22 cellular contexts compared by ENCODE assay signal in genomic region chr2:160201849-160202539, GRCh38. TPM values are rescaled to one million over a fixed set of nuclear protein-coding genes. Genes with fewer than 3 reads are reported as not detected.
DNase-seq lines count a peak whose midpoint lies in the region; ATAC-seq, FAIRE-seq and TF ChIP-seq lines count a peak whose summit lies in the region.
"Had no signal": no experiment of that assay in that cellular context is flagged by ENCODE, and none has a peak within 500 bp of the region (broad histone marks: within the 10 kb centered on the region; RNA-seq: fewer than 3 reads in every experiment).

No MANE protein-coding gene starts in this region.

- no peak overlapping the region for H3K4me3 Mint-ChIP-seq in astrocyte (ENCODE audit: unreplicated experiment)
- no peak overlapping the region for H3K4me3 Mint-ChIP-seq in CD4-positive, alpha-beta T cell
- H3K4me3 Mint-ChIP-seq in T-cell = no peak overlapping the region
- H3K4me3 Mint-ChIP-seq: activated naive CD8-positive, alpha-beta T cell treated with anti-CD3 and anti-CD28 coated beads, Interleukin-2, amount 10 ng/mL, durations not matched to agents 7 days and 5 days; H9 had no signal

- no peaks in the 10 kb centered on the region for H3K36me3 ChIP-seq in astrocyte (ENCODE audit: insufficient read depth, low read length)
- H3K36me3 ChIP-seq in parathyroid adenoma (ENCODE audit: control insufficient read depth, insufficient read depth, low read length) = no peaks in the 10 kb centered on the region
- no peaks in the 10 kb centered on the region for H3K36me3 ChIP-seq in tibial artery
- H3K36me3 ChIP-seq: brain microvascular endothelial cell, pancreas had no signal

- H3K4me1 ChIP-seq in astrocyte (ENCODE audit: insufficient read depth, low read length) (peaks cover 21% of the 10 kb centered on the region), parathyroid adenoma (peaks cover 33% of the 10 kb centered on the region), tibial artery (peaks cover 0 to 12% (median 8%) of the 10 kb centered on the region in 4 donors)

- no peak for TF ChIP-seq POLR2A in GM18505 (IDR thresholded peaks at IDR 0.05; ENCODE audit: borderline replicate concordance, extremely low read depth, insufficient read depth, insufficient read length)

- peaks cover 54% of the 10 kb centered on the region for H3K4me1 Mint-ChIP-seq in astrocyte (ENCODE audit: low read depth, unreplicated experiment)
- H3K4me1 Mint-ChIP-seq in CD4-positive, alpha-beta T cell (ENCODE audit: low read depth) = no peaks in the 10 kb centered on the region
- H3K4me1 Mint-ChIP-seq in T-cell = no peaks in the 10 kb centered on the region
- H3K4me1 Mint-ChIP-seq: H9 had no signal

- no peaks in the 10 kb centered on the region for H4K20me1 ChIP-seq in astrocyte (ENCODE audit: insufficient read depth, low read length)

- H3K9me3 Mint-ChIP-seq in astrocyte (ENCODE audit: unreplicated experiment) (peaks cover 8% of the 10 kb centered on the region), T-cell (peaks cover 0 to 4% (median 3%) of the 10 kb centered on the region in 3 donors)
- H3K9me3 Mint-ChIP-seq in CD4-positive, alpha-beta T cell = no peaks in the 10 kb centered on the region

- H3K9me3 ChIP-seq in astrocyte (ENCODE audit: insufficient read depth, low read depth, low read length) (no peaks in the 10 kb centered on the region), parathyroid adenoma (ENCODE audit: control insufficient read depth, low read length) (no peaks in the 10 kb centered on the region), tibial artery (no peaks in the 10 kb centered on the region)
- no peaks in the 10 kb centered on the region for H3K9me3 ChIP-seq in CD4-positive, alpha-beta T cell (ENCODE audit: control insufficient read depth, low read length)
- H3K9me3 ChIP-seq: pancreas had no signal

- DNase-seq in astrocyte (ENCODE audit: low read depth) (peak; percentile 44), tibial artery (no peak), T-cell (no peak)
- no peak for DNase-seq in CD4-positive, alpha-beta T cell
- DNase-seq: activated naive CD8-positive, alpha-beta T cell treated with anti-CD3 and anti-CD28 coated beads, Interleukin-2, amount 10 ng/mL, durations not matched to agents 7 days and 5 days; activated T-cell treated with anti-CD3 and anti-CD28 coated beads, Interleukin-2, amount 50 U/mL, for 48 hours; brain microvascular endothelial cell; dermis blood vessel endothelial cell; EL; foreskin melanocyte; H9; Kasumi-1; NCI-H1417; NCI-H2171 treated with DMSO at 0.1 percent for 48 hours; pancreas; stimulated activated CD8-positive, alpha-beta memory T cell treated with anti-CD3 and anti-CD28 coated beads, Interleukin-4, amount 100 ng/mL, for 48 hours; substantia nigra had no signal

- H3K27me3 Mint-ChIP-seq in astrocyte (ENCODE audit: low read depth, unreplicated experiment) (no peaks in the 10 kb centered on the region), T-cell (peaks cover 0 to 2% of the 10 kb centered on the region in 2 donors)
- H3K27me3 Mint-ChIP-seq in CD4-positive, alpha-beta T cell = no peaks in the 10 kb centered on the region

- no peak for FAIRE-seq in astrocyte (lab: Jason Lieb, UNC)
- FAIRE-seq: pancreas had no signal

- H3K4me2 ChIP-seq in astrocyte (ENCODE audit: low read length) = no peak overlapping the region
- H3K4me2 ChIP-seq in parathyroid adenoma (ENCODE audit: low read length) = peak overlapping the region; percentile 33

- H3K79me2 ChIP-seq in astrocyte (ENCODE audit: insufficient read depth, low read length) (no peaks in the 10 kb centered on the region), parathyroid adenoma (no peaks in the 10 kb centered on the region)

- H3K4me3 ChIP-seq in astrocyte (ENCODE audit: insufficient read depth, low read depth, low read length) = no peak overlapping the region
- no peak overlapping the region for H3K4me3 ChIP-seq in parathyroid adenoma (ENCODE audit: low read depth, low read length)
- H3K4me3 ChIP-seq in tibial artery = no peak overlapping the region
- H3K4me3 ChIP-seq: pancreas, SK-N-MC had no signal

- H3K36me3 Mint-ChIP-seq in astrocyte (ENCODE audit: low read depth, unreplicated experiment) (peaks cover 4% of the 10 kb centered on the region), T-cell (no peaks in the 10 kb centered on the region)
- no peaks in the 10 kb centered on the region for H3K36me3 Mint-ChIP-seq in CD4-positive, alpha-beta T cell (ENCODE audit: low read depth)

- H3K27ac ChIP-seq in astrocyte (ENCODE audit: low read depth, low read length) = no peak overlapping the region
- H3K27ac ChIP-seq in parathyroid adenoma = peak overlapping the region; percentile 80
- no peak overlapping the region for H3K27ac ChIP-seq in tibial artery
- no peak overlapping the region for H3K27ac ChIP-seq in CD4-positive, alpha-beta T cell (ENCODE audit: low read depth, low read length)
- H3K27ac ChIP-seq: brain microvascular endothelial cell, pancreas, SK-N-MC had no signal

- intact Hi-C loops in tibial artery (cut with DNase I; ENCODE audit: low total_unique reads) = no loop called here
- intact Hi-C loops in CD4-positive, alpha-beta T cell (cut with DNase I, micrococcal nuclease) = no loop called here

- no peak for TF ChIP-seq CTCF in astrocyte (IDR thresholded peaks at IDR 0.05; ENCODE audit: insufficient read depth, low read depth, low read length)
- TF ChIP-seq CTCF in parathyroid adenoma (IDR thresholded peaks at IDR 0.05) = no peak
- no peak for TF ChIP-seq CTCF in tibial artery (IDR thresholded peaks at IDR 0.05)
- TF ChIP-seq CTCF in CD4-positive, alpha-beta T cell (IDR thresholded peaks at IDR 0.05) = no peak

- POLR2A ChIA-PET in CD4-positive, alpha-beta T cell (lab: Charles Lee) = no interaction called here
- POLR2A ChIA-PET in T-cell (lab: Charles Lee) = no interaction called here

- ATAC-seq in GM18505 (IDR thresholded peaks at IDR 0.05; ENCODE audit: unreplicated experiment) (peak; percentile 62), HG02623 (IDR thresholded peaks at IDR 0.05; ENCODE audit: unreplicated experiment) (peak; percentile 51), T-cell (replicated peaks in 1 of 4) (no peak), HG03108 (IDR thresholded peaks at IDR 0.05; ENCODE audit: unreplicated experiment) (no peak)
- no peak for ATAC-seq in CD4-positive, alpha-beta T cell (ENCODE audit: poor library complexity)
- ATAC-seq: pancreas had no signal

- H3K27ac Mint-ChIP-seq in astrocyte (ENCODE audit: unreplicated experiment) (peak overlapping the region; percentile 4), T-cell (no peak overlapping the region)
- no peak overlapping the region for H3K27ac Mint-ChIP-seq in CD4-positive, alpha-beta T cell
- H3K27ac Mint-ChIP-seq: activated naive CD8-positive, alpha-beta T cell treated with anti-CD3 and anti-CD28 coated beads, Interleukin-2, amount 10 ng/mL, durations not matched to agents 7 days and 5 days; H9 had no signal

- H3K27me3 ChIP-seq in astrocyte (ENCODE audit: insufficient read depth, low read length) (no peaks in the 10 kb centered on the region), parathyroid adenoma (ENCODE audit: control insufficient read depth, insufficient read depth, low read length) (no peaks in the 10 kb centered on the region), tibial artery (no peaks in the 10 kb centered on the region)
- no peaks in the 10 kb centered on the region for H3K27me3 ChIP-seq in CD4-positive, alpha-beta T cell (ENCODE audit: control insufficient read depth, insufficient read depth, low read length)
- H3K27me3 ChIP-seq: brain microvascular endothelial cell, pancreas had no signal

- no peak overlapping the region for H3K9ac ChIP-seq in astrocyte (ENCODE audit: low read length)
- no peak overlapping the region for H3K9ac ChIP-seq in parathyroid adenoma

- CTCF ChIA-PET in CD4-positive, alpha-beta T cell (lab: Charles Lee) = no interaction called here
- CTCF ChIA-PET in T-cell (lab: Charles Lee) = no interaction called here

- H2AFZ ChIP-seq in astrocyte (ENCODE audit: low read depth, low read length) = no peak overlapping the region
- H2AFZ ChIP-seq in parathyroid adenoma = peak overlapping the region; percentile 28

RNA-seq across cellular contexts. Expression of gene ITGB6, which starts 1.9 kb away (rescaled TPM):
- 2.8 and 7.6 TPM in 2 replicates for total RNA-seq in astrocyte
- total RNA-seq in CD4-positive, alpha-beta T cell = not detected
- under 1 TPM in 2 of 5 donors, not detected in 3; 0.09 to 0.38 TPM for total RNA-seq in T-cell
- total RNA-seq: activated naive CD8-positive, alpha-beta T cell treated with anti-CD3 and anti-CD28 coated beads, Interleukin-2, amount 10 ng/mL, durations not matched to agents 7 days and 5 days; H9 had no signal

Comparison
In these comparisons a context has a peak if more than half of its experiments do, and no peak if none do; other contexts are left out.
1. ATAC-seq: peak in GM18505 (single experiment) and HG02623 (single experiment); none in CD4-positive, alpha-beta T cell (single experiment), T-cell (0 of 4) and HG03108 (single experiment).